8 cellular contexts compared by ENCODE assay signal in the genomic region with DNA sequence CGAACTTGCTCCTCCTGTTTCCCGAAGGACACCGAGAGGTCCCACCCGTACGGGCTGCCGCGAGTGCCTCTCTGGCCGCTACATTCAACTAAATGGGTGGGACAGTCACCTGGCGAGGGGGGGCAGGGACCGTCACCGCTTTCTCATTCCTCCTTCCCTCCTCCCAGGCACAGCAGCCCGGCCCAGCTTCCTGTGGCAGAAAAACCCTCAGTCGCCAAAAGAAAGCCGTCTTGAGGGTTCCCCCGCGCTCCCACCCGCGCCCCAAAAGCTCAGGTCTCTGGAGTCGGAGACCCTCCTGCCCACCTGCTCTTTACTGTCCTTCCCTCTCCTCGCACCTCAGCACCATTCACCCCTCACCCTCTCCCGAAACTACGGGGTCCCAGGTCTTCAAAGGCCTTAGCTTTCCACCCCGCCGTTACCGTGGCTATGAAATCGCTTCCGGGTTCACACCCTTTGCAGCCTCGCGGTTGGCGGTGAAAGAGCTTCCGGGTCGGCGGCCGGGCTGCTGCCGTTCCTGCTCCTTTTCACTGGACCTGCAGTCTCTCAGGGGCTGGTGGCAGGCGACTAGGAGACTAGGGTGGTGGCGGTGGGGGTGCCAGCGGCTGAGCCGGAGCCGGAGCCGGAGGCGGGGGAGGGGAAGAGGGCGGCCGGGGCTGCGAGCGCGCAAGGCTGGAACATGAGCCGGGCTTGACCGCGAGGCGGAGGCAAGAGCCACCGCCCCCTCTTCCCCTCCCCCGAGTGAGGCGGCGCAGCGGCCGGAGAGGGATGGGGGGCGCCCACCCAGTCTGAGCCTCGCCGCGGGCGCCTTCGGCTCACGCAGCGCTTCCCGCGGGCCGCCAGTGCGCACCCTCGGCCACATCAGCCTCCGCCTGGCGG. TPM values are rescaled to one million over a fixed set of nuclear protein-coding genes. Genes with fewer than 3 reads are reported as not detected.
DNase-seq lines count a peak whose midpoint lies in the region; TF ChIP-seq lines count a peak whose summit lies in the region.

Gene ANKIB1, plus strand, starts transcription at position 488 of the 876 bp plus-strand sequence. CDS start 49,005 bp downstream, outside the sequence.
Gene KRIT1, minus strand, starts transcription at position 428 of the 876 bp plus-strand sequence. CDS start 3,779 bp downstream, outside the sequence.

- peak within 1 kb of the TSS; percentile 83 for H3K27ac ChIP-seq in neural cell (ENCODE audit: low read length)

- peak within 1 kb of the TSS; percentile 97 for H3K4me2 ChIP-seq in neural cell (ENCODE audit: low read length)

- H3K4me3 ChIP-seq in H7 (ENCODE audit: insufficient read depth, low read depth, low read length) (peak within 1 kb of the TSS; percentile 85), neural cell (ENCODE audit: low read length) (peak within 1 kb of the TSS; percentile 89)

- H4K20me1 ChIP-seq in neural cell (ENCODE audit: insufficient read depth), result no peaks in the 10 kb centered on the region

- H3K9me3 ChIP-seq in ES-I3 (ENCODE audit: control insufficient read depth, insufficient read depth, low read length), result no peaks in the 10 kb centered on the region
- H3K9me3 ChIP-seq in neural cell (ENCODE audit: low read length), result no peaks in the 10 kb centered on the region

- H3K4me1 ChIP-seq in ES-I3 (ENCODE audit: insufficient read depth, low read length), result peaks cover 11% of the 10 kb centered on the region; the same call in 1 of the 2 replicates

- no peak for TF ChIP-seq RAD21 in neural cell (conservative IDR thresholded peaks at IDR 0.05)

- no peaks in the 10 kb centered on the region for H3F3A ChIP-seq in neural cell (ENCODE audit: insufficient read depth, low read length, poor library complexity, severe bottlenecking)

- H3K9ac ChIP-seq in ES-I3 (ENCODE audit: low read depth, low read length) (peak within 1 kb of the TSS; percentile 99), neural cell (ENCODE audit: low read length) (peak within 1 kb of the TSS; percentile 82)

- H3K27me3 ChIP-seq in H7 (ENCODE audit: control insufficient read depth, insufficient read depth, low read length) (no peaks in the 10 kb centered on the region), neural cell (ENCODE audit: insufficient read depth, low read depth, low read length) (no peaks in the 10 kb centered on the region)

- DNase-seq in H7 (peak; percentile 90), M059J (ENCODE audit: low read depth) (peak; percentile 90), SHP77 (lab: John Stamatoyannopoulos, UW) (peak; percentile 77 to 88), fibroblast of the conjunctiva (ENCODE audit: low read depth) (peak; percentile 39), stromal cell of bone marrow (ENCODE audit: low read depth) (peak; percentile 65)
- peak; percentile 95 for DNase-seq in activated effector memory CD4-positive, alpha-beta T cell treated with anti-CD3 and anti-CD28 coated beads, Interleukin-2, amount 50 U/mL, for 16 hours

- H3K36me3 ChIP-seq in ES-I3 (ENCODE audit: insufficient read depth, low read length), result peaks cover 2% of the 10 kb centered on the region; the same call in 1 of the 2 replicates
- H3K36me3 ChIP-seq in H7 (replicated peaks; ENCODE audit: control insufficient read depth, insufficient read depth, low read length), result no peaks in the 10 kb centered on the region; the same call in 1 of the 2 replicates
- H3K36me3 ChIP-seq in neural cell (ENCODE audit: insufficient read depth, low read length), result no peaks in the 10 kb centered on the region

- H2AFZ ChIP-seq in neural cell (ENCODE audit: low read depth, low read length), result peak within 1 kb of the TSS; percentile 98

- no peaks in the 10 kb centered on the region for H3K9me2 ChIP-seq in neural cell (ENCODE audit: insufficient read depth, low read length)

- TF ChIP-seq CTCF in neural cell (IDR thresholded peaks at IDR 0.05; ENCODE audit: poor library complexity, severe bottlenecking), result peak; percentile 30

- TF ChIP-seq EP300 in neural cell (conservative IDR thresholded peaks at IDR 0.05; ENCODE audit: poor library complexity, severe bottlenecking), result no peak

- H3K79me2 ChIP-seq in neural cell (replicated peaks; ENCODE audit: insufficient read depth, low read length), result peaks cover 64% of the 10 kb centered on the region

TF ChIP-seq in neural cell, 6 proteins besides CTCF, POLR2A, EP300 and RAD21:
- peak; percentile 81 for TF ChIP-seq MXI1 (conservative IDR thresholded peaks at IDR 0.05; ENCODE audit: poor library complexity, severe bottlenecking)
- TF ChIP-seq, protein P1, sequence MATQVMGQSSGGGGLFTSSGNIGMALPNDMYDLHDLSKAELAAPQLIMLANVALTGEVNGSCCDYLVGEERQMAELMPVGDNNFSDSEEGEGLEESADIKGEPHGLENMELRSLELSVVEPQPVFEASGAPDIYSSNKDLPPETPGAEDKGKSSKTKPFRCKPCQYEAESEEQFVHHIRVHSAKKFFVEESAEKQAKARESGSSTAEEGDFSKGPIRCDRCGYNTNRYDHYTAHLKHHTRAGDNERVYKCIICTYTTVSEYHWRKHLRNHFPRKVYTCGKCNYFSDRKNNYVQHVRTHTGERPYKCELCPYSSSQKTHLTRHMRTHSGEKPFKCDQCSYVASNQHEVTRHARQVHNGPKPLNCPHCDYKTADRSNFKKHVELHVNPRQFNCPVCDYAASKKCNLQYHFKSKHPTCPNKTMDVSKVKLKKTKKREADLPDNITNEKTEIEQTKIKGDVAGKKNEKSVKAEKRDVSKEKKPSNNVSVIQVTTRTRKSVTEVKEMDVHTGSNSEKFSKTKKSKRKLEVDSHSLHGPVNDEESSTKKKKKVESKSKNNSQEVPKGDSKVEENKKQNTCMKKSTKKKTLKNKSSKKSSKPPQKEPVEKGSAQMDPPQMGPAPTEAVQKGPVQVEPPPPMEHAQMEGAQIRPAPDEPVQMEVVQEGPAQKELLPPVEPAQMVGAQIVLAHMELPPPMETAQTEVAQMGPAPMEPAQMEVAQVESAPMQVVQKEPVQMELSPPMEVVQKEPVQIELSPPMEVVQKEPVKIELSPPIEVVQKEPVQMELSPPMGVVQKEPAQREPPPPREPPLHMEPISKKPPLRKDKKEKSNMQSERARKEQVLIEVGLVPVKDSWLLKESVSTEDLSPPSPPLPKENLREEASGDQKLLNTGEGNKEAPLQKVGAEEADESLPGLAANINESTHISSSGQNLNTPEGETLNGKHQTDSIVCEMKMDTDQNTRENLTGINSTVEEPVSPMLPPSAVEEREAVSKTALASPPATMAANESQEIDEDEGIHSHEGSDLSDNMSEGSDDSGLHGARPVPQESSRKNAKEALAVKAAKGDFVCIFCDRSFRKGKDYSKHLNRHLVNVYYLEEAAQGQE (IDR thresholded peaks at IDR 0.05; ENCODE audit: borderline replicate concordance), result no peak
- TF ChIP-seq POLR2AphosphoS5 (IDR thresholded peaks at IDR 0.05), result peak; percentile 94
- peak; percentile 22 for TF ChIP-seq SMC3 (conservative IDR thresholded peaks at IDR 0.05; ENCODE audit: poor library complexity)
- peak; percentile 81 for TF ChIP-seq TAF1 (IDR thresholded peaks at IDR 0.05; ENCODE audit: low read depth)

RNA-seq across cellular contexts. Expression of gene ANKIB1, which starts in this region (rescaled TPM):
- 17.5 and 26.4 TPM in 2 replicates for total RNA-seq in H7 (2014; rRNA removed; shearing (Covaris generic))
- total RNA-seq in M059J (2014; rRNA removed; shearing (Covaris generic)), result 39.7 and 56.9 TPM in 2 replicates
- polyA plus RNA-seq in neural cell, result 67.8 and 83.0 TPM in 2 replicates
- 124 and 137 TPM in 2 replicates for polyA minus RNA-seq in neural cell

RNA-seq across cellular contexts. Expression of gene KRIT1, which starts in this region (rescaled TPM):
- total RNA-seq in H7 (2014; rRNA removed; shearing (Covaris generic)), result 18.3 and 19.8 TPM in 2 replicates
- 23.2 and 33.2 TPM in 2 replicates for total RNA-seq in M059J (2014; rRNA removed; shearing (Covaris generic))
- polyA plus RNA-seq in neural cell, result 39.6 and 41.3 TPM in 2 replicates
- polyA minus RNA-seq in neural cell, result 100 and 132 TPM in 2 replicates

Comparison
In these comparisons a context has a peak if more than half of its experiments do, and no peak if none do; other contexts are left out.
1. Peak in every context shown above with its lines: DNase-seq, H3K4me3 ChIP-seq and H3K27ac ChIP-seq.
2. DNase-seq: peak in every context shown above with its lines; median percentile 95 in activated effector memory CD4-positive, alpha-beta T cell treated with anti-CD3 and anti-CD28 coated beads, Interleukin-2, amount 50 U/mL, for 16 hours; 90 in H7; 90 in M059J; 82 in SHP77; 65 in stromal cell of bone marrow; 39 in fibroblast of the conjunctiva.